Comparison of ENCODE assay signal across 1 cellular context in the genomic region with DNA sequence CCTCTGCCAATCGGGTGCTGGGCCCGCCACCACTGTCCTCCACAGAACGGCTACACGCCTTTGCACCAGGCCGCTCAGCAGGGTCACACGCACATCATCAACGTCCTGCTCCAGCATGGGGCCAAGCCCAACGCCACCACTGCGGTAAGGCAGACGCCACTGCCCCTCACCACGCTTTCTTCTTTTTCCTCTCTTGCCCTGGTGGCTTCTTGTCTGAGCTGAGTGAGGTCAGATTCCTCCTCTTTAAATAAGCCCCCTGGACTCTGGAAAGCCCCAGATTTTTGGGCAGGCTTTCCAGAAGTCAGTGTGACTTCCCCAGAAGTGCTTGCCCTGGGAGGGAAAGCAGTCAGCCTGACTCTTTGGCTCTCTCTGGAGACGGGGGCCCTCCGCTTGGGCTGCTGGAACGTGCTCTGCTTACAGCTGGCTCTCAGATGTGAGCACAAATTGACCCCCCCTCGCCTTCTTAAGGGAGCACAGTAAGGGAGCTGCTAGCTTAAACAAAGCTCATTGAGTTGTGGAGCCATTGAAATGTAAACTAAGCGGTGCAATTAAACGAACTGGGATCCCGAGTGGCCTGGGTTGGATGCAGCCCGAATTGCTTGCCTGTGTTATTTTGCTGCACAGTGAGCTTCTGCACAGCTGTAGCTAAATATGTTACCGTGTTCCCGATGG.
TF ChIP-seq lines count a peak whose summit lies in the region.

No MANE protein-coding gene starts in this region.

TF ChIP-seq in GM23338, 12 proteins besides CTCF, POLR2A, EP300 and RAD21 (continued from another document):
- TF ChIP-seq ZNF462 (CRISPR knock-in tag; IDR thresholded peaks at IDR 0.05) (no peak), POLR2AphosphoS5 (IDR thresholded peaks at IDR 0.05; ENCODE audit: low read depth) (no peak), EZH2phosphoT487 (IDR thresholded peaks at IDR 0.05; ENCODE audit: unreplicated experiment) (no peak), ZNF331 (CRISPR knock-in tag; IDR thresholded peaks at IDR 0.05; ENCODE audit: low read depth) (no peak), CREB1 (CRISPR knock-in tag; IDR thresholded peaks at IDR 0.05; ENCODE audit: low read depth) (no peak), JUNB (IDR thresholded peaks at IDR 0.05; ENCODE audit: unreplicated experiment) (no peak)
